Comparison of ENCODE assay signal across 1 cellular context in the genomic region with DNA sequence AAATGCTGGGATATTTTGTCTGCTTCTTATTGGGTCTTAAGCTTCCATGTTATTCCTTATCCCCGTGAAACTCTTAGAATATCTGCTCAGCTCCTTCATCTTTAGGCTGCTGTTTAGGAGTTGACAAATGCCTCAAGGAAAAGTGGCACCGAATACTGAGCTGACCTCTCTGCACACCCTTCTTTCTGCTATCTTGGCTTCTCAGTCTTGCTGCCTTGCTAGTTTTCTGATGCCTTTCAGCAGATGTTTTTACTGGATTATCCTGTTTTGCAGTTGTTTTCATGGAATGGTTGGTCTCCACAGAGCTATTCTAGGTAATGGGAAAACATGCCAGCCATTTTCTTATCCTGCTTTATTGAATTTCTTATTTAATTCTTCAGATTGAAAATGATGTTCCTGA.
TF ChIP-seq lines count a peak whose summit lies in the region.

No MANE protein-coding gene starts in this region.

TF ChIP-seq in K562, 482 proteins besides CTCF, POLR2A, EP300 and RAD21 (continued from another document and continues in another):
- TF ChIP-seq, protein P1, sequence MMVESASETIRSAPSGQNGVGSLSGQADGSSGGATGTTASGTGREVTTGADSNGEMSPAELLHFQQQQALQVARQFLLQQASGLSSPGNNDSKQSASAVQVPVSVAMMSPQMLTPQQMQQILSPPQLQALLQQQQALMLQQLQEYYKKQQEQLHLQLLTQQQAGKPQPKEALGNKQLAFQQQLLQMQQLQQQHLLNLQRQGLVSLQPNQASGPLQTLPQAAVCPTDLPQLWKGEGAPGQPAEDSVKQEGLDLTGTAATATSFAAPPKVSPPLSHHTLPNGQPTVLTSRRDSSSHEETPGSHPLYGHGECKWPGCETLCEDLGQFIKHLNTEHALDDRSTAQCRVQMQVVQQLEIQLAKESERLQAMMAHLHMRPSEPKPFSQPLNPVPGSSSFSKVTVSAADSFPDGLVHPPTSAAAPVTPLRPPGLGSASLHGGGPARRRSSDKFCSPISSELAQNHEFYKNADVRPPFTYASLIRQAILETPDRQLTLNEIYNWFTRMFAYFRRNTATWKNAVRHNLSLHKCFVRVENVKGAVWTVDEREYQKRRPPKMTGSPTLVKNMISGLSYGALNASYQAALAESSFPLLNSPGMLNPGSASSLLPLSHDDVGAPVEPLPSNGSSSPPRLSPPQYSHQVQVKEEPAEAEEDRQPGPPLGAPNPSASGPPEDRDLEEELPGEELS (CRISPR knock-in tag; IDR thresholded peaks at IDR 0.05; ENCODE audit: borderline replicate concordance) = no peak
- TF ChIP-seq NFIC (IDR thresholded peaks at IDR 0.05) (peak; percentile 23; the same call in 1 of the 2 replicates), GTF2A2 (tag; IDR thresholded peaks at IDR 0.05) (no peak), POLR3G (IDR thresholded peaks at IDR 0.05; ENCODE audit: extremely low read depth, insufficient read length, insufficient replicate concordance) (no peak), SLC30A9 (CRISPR knock-in tag; IDR thresholded peaks at IDR 0.05) (no peak), L3MBTL2 (IDR thresholded peaks at IDR 0.05) (no peak), TCF7L2 (IDR thresholded peaks at IDR 0.05; ENCODE audit: low read depth, low read length) (no peak), ZNF274 (IDR thresholded peaks at IDR 0.05; ENCODE audit: borderline replicate concordance, low read depth, low read length) (no peak), NFIX (CRISPR knock-in tag; IDR thresholded peaks at IDR 0.05; ENCODE audit: low read depth) (no peak), TCF3 (CRISPR knock-in tag; IDR thresholded peaks at IDR 0.05) (peak; percentile 51), ESRRA (IDR thresholded peaks at IDR 0.05; ENCODE audit: borderline replicate concordance, low read depth) (no peak), CBFA2T2 (conservative IDR thresholded peaks at IDR 0.05) (peak; percentile 65), NR4A1 (CRISPR knock-in tag; IDR thresholded peaks at IDR 0.05) (no peak), NR4A1 (tag; IDR thresholded peaks at IDR 0.05) (no peak), ZNF3 (CRISPR knock-in tag; IDR thresholded peaks at IDR 0.05) (no peak), PRPF4 (IDR thresholded peaks at IDR 0.05; ENCODE audit: insufficient read depth, low read depth, low read length, poor library complexity, severe bottlenecking) (no peak), SMARCB1 (IDR thresholded peaks at IDR 0.05; ENCODE audit: insufficient read length, low read depth) (no peak), MYC (IDR thresholded peaks at IDR 0.05; ENCODE audit: low read depth, low read length) (no peak), MYC (CRISPR knock-in tag; IDR thresholded peaks at IDR 0.05; ENCODE audit: borderline replicate concordance, low read depth) (no peak), MAFF (IDR thresholded peaks at IDR 0.05; ENCODE audit: low read length) (no peak), YY1 (IDR thresholded peaks at IDR 0.05; ENCODE audit: borderline replicate concordance in 1 of 3, control insufficient read depth in 1 of 3, extremely low read depth in 1 of 3, insufficient read depth in 3 of 3, insufficient read length in 1 of 3, insufficient replicate concordance in 2 of 3, low read depth in 1 of 3, low read length in 2 of 3) (peak in 1 of 3 experiments; percentile 36), NCOR1 (IDR thresholded peaks at IDR 0.05) (peak; percentile 65), NCOA2 (IDR thresholded peaks at IDR 0.05; ENCODE audit: partially characterized antibody in 2 of 2) (peak in 1 of 2 experiments; percentile 27), NRF1 (conservative IDR thresholded peaks at IDR 0.05 in 1 of 2, IDR thresholded peaks at IDR 0.05 in 1 of 2) (no peak)
- TF ChIP-seq, protein P2, sequence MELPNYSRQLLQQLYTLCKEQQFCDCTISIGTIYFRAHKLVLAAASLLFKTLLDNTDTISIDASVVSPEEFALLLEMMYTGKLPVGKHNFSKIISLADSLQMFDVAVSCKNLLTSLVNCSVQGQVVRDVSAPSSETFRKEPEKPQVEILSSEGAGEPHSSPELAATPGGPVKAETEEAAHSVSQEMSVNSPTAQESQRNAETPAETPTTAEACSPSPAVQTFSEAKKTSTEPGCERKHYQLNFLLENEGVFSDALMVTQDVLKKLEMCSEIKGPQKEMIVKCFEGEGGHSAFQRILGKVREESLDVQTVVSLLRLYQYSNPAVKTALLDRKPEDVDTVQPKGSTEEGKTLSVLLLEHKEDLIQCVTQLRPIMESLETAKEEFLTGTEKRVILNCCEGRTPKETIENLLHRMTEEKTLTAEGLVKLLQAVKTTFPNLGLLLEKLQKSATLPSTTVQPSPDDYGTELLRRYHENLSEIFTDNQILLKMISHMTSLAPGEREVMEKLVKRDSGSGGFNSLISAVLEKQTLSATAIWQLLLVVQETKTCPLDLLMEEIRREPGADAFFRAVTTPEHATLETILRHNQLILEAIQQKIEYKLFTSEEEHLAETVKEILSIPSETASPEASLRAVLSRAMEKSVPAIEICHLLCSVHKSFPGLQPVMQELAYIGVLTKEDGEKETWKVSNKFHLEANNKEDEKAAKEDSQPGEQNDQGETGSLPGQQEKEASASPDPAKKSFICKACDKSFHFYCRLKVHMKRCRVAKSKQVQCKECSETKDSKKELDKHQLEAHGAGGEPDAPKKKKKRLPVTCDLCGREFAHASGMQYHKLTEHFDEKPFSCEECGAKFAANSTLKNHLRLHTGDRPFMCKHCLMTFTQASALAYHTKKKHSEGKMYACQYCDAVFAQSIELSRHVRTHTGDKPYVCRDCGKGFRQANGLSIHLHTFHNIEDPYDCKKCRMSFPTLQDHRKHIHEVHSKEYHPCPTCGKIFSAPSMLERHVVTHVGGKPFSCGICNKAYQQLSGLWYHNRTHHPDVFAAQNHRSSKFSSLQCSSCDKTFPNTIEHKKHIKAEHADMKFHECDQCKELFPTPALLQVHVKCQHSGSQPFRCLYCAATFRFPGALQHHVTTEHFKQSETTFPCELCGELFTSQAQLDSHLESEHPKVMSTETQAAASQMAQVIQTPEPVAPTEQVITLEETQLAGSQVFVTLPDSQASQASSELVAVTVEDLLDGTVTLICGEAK (IDR thresholded peaks at IDR 0.05) = no peak
- TF ChIP-seq, protein P2 (CRISPR knock-in tag; IDR thresholded peaks at IDR 0.05) = no peak
- TF ChIP-seq, protein P3, sequence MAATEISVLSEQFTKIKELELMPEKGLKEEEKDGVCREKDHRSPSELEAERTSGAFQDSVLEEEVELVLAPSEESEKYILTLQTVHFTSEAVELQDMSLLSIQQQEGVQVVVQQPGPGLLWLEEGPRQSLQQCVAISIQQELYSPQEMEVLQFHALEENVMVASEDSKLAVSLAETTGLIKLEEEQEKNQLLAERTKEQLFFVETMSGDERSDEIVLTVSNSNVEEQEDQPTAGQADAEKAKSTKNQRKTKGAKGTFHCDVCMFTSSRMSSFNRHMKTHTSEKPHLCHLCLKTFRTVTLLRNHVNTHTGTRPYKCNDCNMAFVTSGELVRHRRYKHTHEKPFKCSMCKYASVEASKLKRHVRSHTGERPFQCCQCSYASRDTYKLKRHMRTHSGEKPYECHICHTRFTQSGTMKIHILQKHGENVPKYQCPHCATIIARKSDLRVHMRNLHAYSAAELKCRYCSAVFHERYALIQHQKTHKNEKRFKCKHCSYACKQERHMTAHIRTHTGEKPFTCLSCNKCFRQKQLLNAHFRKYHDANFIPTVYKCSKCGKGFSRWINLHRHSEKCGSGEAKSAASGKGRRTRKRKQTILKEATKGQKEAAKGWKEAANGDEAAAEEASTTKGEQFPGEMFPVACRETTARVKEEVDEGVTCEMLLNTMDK (IDR thresholded peaks at IDR 0.05; ENCODE audit: borderline replicate concordance, insufficient read depth, low read depth, low read length, poor library complexity, severe bottlenecking) = no peak
- TF ChIP-seq, protein P4, sequence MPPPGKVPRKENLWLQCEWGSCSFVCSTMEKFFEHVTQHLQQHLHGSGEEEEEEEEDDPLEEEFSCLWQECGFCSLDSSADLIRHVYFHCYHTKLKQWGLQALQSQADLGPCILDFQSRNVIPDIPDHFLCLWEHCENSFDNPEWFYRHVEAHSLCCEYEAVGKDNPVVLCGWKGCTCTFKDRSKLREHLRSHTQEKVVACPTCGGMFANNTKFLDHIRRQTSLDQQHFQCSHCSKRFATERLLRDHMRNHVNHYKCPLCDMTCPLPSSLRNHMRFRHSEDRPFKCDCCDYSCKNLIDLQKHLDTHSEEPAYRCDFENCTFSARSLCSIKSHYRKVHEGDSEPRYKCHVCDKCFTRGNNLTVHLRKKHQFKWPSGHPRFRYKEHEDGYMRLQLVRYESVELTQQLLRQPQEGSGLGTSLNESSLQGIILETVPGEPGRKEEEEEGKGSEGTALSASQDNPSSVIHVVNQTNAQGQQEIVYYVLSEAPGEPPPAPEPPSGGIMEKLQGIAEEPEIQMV (tag; conservative IDR thresholded peaks at IDR 0.05; ENCODE audit: low read depth) = no peak
- TF ChIP-seq, protein P5, sequence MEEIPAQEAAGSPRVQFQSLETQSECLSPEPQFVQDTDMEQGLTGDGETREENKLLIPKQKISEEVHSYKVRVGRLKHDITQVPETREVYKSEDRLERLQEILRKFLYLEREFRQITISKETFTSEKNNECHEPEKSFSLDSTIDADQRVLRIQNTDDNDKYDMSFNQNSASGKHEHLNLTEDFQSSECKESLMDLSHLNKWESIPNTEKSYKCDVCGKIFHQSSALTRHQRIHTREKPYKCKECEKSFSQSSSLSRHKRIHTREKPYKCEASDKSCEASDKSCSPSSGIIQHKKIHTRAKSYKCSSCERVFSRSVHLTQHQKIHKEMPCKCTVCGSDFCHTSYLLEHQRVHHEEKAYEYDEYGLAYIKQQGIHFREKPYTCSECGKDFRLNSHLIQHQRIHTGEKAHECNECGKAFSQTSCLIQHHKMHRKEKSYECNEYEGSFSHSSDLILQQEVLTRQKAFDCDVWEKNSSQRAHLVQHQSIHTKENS (CRISPR knock-in tag; IDR thresholded peaks at IDR 0.05) = no peak
- TF ChIP-seq, protein P6, sequence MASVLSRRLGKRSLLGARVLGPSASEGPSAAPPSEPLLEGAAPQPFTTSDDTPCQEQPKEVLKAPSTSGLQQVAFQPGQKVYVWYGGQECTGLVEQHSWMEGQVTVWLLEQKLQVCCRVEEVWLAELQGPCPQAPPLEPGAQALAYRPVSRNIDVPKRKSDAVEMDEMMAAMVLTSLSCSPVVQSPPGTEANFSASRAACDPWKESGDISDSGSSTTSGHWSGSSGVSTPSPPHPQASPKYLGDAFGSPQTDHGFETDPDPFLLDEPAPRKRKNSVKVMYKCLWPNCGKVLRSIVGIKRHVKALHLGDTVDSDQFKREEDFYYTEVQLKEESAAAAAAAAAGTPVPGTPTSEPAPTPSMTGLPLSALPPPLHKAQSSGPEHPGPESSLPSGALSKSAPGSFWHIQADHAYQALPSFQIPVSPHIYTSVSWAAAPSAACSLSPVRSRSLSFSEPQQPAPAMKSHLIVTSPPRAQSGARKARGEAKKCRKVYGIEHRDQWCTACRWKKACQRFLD (CRISPR knock-in tag; IDR thresholded peaks at IDR 0.05) = no peak
- TF ChIP-seq, protein P7, sequence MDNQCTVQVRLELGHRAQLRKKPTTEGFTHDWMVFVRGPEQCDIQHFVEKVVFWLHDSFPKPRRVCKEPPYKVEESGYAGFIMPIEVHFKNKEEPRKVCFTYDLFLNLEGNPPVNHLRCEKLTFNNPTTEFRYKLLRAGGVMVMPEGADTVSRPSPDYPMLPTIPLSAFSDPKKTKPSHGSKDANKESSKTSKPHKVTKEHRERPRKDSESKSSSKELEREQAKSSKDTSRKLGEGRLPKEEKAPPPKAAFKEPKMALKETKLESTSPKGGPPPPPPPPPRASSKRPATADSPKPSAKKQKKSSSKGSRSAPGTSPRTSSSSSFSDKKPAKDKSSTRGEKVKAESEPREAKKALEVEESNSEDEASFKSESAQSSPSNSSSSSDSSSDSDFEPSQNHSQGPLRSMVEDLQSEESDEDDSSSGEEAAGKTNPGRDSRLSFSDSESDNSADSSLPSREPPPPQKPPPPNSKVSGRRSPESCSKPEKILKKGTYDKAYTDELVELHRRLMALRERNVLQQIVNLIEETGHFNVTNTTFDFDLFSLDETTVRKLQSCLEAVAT (IDR thresholded peaks at IDR 0.05) = no peak
- TF ChIP-seq, protein P8, sequence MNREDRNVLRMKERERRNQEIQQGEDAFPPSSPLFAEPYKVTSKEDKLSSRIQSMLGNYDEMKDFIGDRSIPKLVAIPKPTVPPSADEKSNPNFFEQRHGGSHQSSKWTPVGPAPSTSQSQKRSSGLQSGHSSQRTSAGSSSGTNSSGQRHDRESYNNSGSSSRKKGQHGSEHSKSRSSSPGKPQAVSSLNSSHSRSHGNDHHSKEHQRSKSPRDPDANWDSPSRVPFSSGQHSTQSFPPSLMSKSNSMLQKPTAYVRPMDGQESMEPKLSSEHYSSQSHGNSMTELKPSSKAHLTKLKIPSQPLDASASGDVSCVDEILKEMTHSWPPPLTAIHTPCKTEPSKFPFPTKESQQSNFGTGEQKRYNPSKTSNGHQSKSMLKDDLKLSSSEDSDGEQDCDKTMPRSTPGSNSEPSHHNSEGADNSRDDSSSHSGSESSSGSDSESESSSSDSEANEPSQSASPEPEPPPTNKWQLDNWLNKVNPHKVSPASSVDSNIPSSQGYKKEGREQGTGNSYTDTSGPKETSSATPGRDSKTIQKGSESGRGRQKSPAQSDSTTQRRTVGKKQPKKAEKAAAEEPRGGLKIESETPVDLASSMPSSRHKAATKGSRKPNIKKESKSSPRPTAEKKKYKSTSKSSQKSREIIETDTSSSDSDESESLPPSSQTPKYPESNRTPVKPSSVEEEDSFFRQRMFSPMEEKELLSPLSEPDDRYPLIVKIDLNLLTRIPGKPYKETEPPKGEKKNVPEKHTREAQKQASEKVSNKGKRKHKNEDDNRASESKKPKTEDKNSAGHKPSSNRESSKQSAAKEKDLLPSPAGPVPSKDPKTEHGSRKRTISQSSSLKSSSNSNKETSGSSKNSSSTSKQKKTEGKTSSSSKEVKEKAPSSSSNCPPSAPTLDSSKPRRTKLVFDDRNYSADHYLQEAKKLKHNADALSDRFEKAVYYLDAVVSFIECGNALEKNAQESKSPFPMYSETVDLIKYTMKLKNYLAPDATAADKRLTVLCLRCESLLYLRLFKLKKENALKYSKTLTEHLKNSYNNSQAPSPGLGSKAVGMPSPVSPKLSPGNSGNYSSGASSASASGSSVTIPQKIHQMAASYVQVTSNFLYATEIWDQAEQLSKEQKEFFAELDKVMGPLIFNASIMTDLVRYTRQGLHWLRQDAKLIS (CRISPR knock-in tag; IDR thresholded peaks at IDR 0.05) = no peak
